Comparison of ENCODE assay signal across 39 cellular contexts in genomic region chr6:18107061-18107460, GRCh38. TPM values are rescaled to one million over a fixed set of nuclear protein-coding genes. Genes with fewer than 3 reads are reported as not detected.
"Had no signal": no experiment of that assay in that cellular context is flagged by ENCODE, and none has a peak within 500 bp of the region (broad histone marks: within the 10 kb centered on the region; RNA-seq: fewer than 3 reads in every experiment).

No MANE protein-coding gene starts in this region.

- H3K36me3 ChIP-seq: adrenal gland, ascending aorta, brain microvascular endothelial cell, breast epithelium, cardiac muscle cell had no signal

- ATAC-seq: activated naive CD4-positive, alpha-beta T cell treated with anti-CD3 and anti-CD28 coated beads, Interleukin-2, amount 50 U/mL, for 72 hours; activated naive CD8-positive, alpha-beta T cell treated with anti-CD3 and anti-CD28 coated beads, Interleukin-2, amount 50 U/mL, for 24 hours; activated T-cell treated with anti-CD3 and anti-CD28 coated beads, Interleukin-2, amount 50 U/mL, for 4 hours; activated T-cell treated with anti-CD3 and anti-CD28 coated beads, Interleukin-2, amount 50 U/mL, for 72 hours; activated T-helper 17 cell treated with anti-CD3 and anti-CD28 coated beads, Interleukin-2, amount 50 U/mL, for 72 hours; body of pancreas had no signal

- H3K4me1 Mint-ChIP-seq: activated naive CD4-positive, alpha-beta T cell treated with anti-CD3 and anti-CD28 coated beads, Interleukin-2, amount 10 ng/mL, durations not matched to agents 7 days and 5 days; activated naive CD4-positive, alpha-beta T cell treated with anti-CD3 and anti-CD28 coated beads, Interleukin-2, amount 50 U/mL, for 24 hours; activated naive CD8-positive, alpha-beta T cell treated with anti-CD3 and anti-CD28 coated beads, Interleukin-2, amount 10 ng/mL, durations not matched to agents 7 days and 5 days; activated T-helper 17 cell treated with anti-CD3 and anti-CD28 coated beads, Interleukin-2, amount 50 U/mL, for 72 hours; brain; central memory CD8-positive, alpha-beta T cell had no signal

- H3K4me3 ChIP-seq: adrenal gland, ascending aorta, body of pancreas, breast epithelium, cardiac muscle cell had no signal

- H3K4me3 Mint-ChIP-seq: activated naive CD4-positive, alpha-beta T cell treated with anti-CD3 and anti-CD28 coated beads for 36 hours; activated naive CD4-positive, alpha-beta T cell treated with anti-CD3 and anti-CD28 coated beads, Interleukin-2, amount 10 ng/mL, durations not matched to agents 7 days and 5 days; activated naive CD4-positive, alpha-beta T cell treated with anti-CD3 and anti-CD28 coated beads, Interleukin-2, amount 50 U/mL, for 24 hours; activated naive CD8-positive, alpha-beta T cell; activated naive CD8-positive, alpha-beta T cell treated with anti-CD3 and anti-CD28 coated beads for 36 hours; activated naive CD8-positive, alpha-beta T cell treated with anti-CD3 and anti-CD28 coated beads, Interleukin-2, amount 10 ng/mL, durations not matched to agents 7 days and 5 days; activated naive CD8-positive, alpha-beta T cell treated with anti-CD3 and anti-CD28 coated beads, Interleukin-2, amount 50 U/mL, for 24 hours; activated T-cell treated with anti-CD3 and anti-CD28 coated beads, Interleukin-2, amount 50 U/mL, for 24 hours; activated T-cell treated with anti-CD3 and anti-CD28 coated beads, Interleukin-2, amount 50 U/mL, for 4 hours; activated T-cell treated with anti-CD3 and anti-CD28 coated beads, Interleukin-2, amount 50 U/mL, for 72 hours; activated T-helper 1 cell treated with anti-CD3 and anti-CD28 coated beads, Interleukin-12 subunit alpha, Interleukin-12 subunit beta, Interleukin-2, Interleukin-4 antibody, amounts not matched to agents 30 ng/mL and 10 ng/mL and 1 ng/mL, durations not matched to agents 14 hours and 24 hours and 36 hours; activated T-helper 17 cell treated with anti-CD3 and anti-CD28 coated beads, Interleukin-2, amount 50 U/mL, for 72 hours; brain; central memory CD8-positive, alpha-beta T cell had no signal

- H3K9me3 ChIP-seq: adrenal gland, ascending aorta, body of pancreas had no signal

- DNase-seq: activated effector memory CD4-positive, alpha-beta T cell treated with anti-CD3 and anti-CD28 coated beads, Interleukin-2, amount 50 U/mL, for 16 hours; activated effector memory CD4-positive, alpha-beta T cell treated with Interleukin-2 at 50 U/mL for 16 hours; activated gamma-delta T cell; activated gamma-delta T cell treated with Interleukin-2 at 50 U/mL for 16 hours; activated naive CD4-positive, alpha-beta T cell; activated naive CD4-positive, alpha-beta T cell treated with anti-CD3 and anti-CD28 coated beads for 36 hours; activated naive CD4-positive, alpha-beta T cell treated with anti-CD3 and anti-CD28 coated beads, Interleukin-2, amount 10 ng/mL, durations not matched to agents 7 days and 5 days; activated naive CD4-positive, alpha-beta T cell treated with anti-CD3 and anti-CD28 coated beads, Interleukin-2, amount 50 U/mL, for 16 hours; activated naive CD4-positive, alpha-beta T cell treated with Interleukin-2 at 50 U/mL for 16 hours; activated naive CD8-positive, alpha-beta T cell treated with anti-CD3 and anti-CD28 coated beads for 36 hours; activated naive CD8-positive, alpha-beta T cell treated with anti-CD3 and anti-CD28 coated beads, Interleukin-2, amount 10 ng/mL, durations not matched to agents 7 days and 5 days; activated naive CD8-positive, alpha-beta T cell treated with anti-CD3 and anti-CD28 coated beads, Interleukin-2, amount 50 U/mL, for 24 hours; activated T-cell treated with anti-CD3 and anti-CD28 coated beads, Interleukin-2, amount 50 U/mL, for 1 hour; activated T-cell treated with anti-CD3 and anti-CD28 coated beads, Interleukin-2, amount 50 U/mL, for 24 hours; activated T-cell treated with anti-CD3 and anti-CD28 coated beads, Interleukin-2, amount 50 U/mL, for 4 hours; activated T-cell treated with anti-CD3 and anti-CD28 coated beads, Interleukin-2, amount 50 U/mL, for 48 hours; activated T-cell treated with anti-CD3 and anti-CD28 coated beads, Interleukin-2, amount 50 U/mL, for 72 hours; adrenal gland; amniotic stem cell; amygdala; anterior cingulate cortex; aorta; body of pancreas; brain microvascular endothelial cell; caudate nucleus; cerebellar nuclear complex had no signal

- H3K27ac Mint-ChIP-seq: activated naive CD4-positive, alpha-beta T cell treated with anti-CD3 and anti-CD28 coated beads for 36 hours; activated naive CD4-positive, alpha-beta T cell treated with anti-CD3 and anti-CD28 coated beads, Interleukin-2, amount 10 ng/mL, durations not matched to agents 7 days and 5 days; activated naive CD4-positive, alpha-beta T cell treated with anti-CD3 and anti-CD28 coated beads, Interleukin-2, amount 50 U/mL, for 24 hours; activated naive CD4-positive, alpha-beta T cell treated with anti-CD3 and anti-CD28 coated beads, Interleukin-2, amount 50 U/mL, for 72 hours; activated naive CD8-positive, alpha-beta T cell; activated naive CD8-positive, alpha-beta T cell treated with anti-CD3 and anti-CD28 coated beads for 36 hours; activated naive CD8-positive, alpha-beta T cell treated with anti-CD3 and anti-CD28 coated beads, Interleukin-2, amount 10 ng/mL, durations not matched to agents 7 days and 5 days; activated naive CD8-positive, alpha-beta T cell treated with anti-CD3 and anti-CD28 coated beads, Interleukin-2, amount 50 U/mL, for 24 hours; activated T-cell treated with anti-CD3 and anti-CD28 coated beads, Interleukin-2, amount 50 U/mL, for 24 hours; activated T-cell treated with anti-CD3 and anti-CD28 coated beads, Interleukin-2, amount 50 U/mL, for 72 hours; activated T-helper 1 cell treated with anti-CD3 and anti-CD28 coated beads, Interleukin-12 subunit alpha, Interleukin-12 subunit beta, Interleukin-2, Interleukin-4 antibody, amounts not matched to agents 30 ng/mL and 10 ng/mL and 1 ng/mL, durations not matched to agents 14 hours and 24 hours and 36 hours; activated T-helper 17 cell treated with anti-CD3 and anti-CD28 coated beads, Interleukin-2, amount 50 U/mL, for 72 hours; activated T-helper 2 cell treated with anti-CD3 and anti-CD28 coated beads, Interferon-gamma antibody, Interleukin-2, Interleukin-4, amounts not matched to agents 10 μg/mL and 5 μg/mL and 100 μg/mL, durations not matched to agents 14 hours and 24 hours and 36 hours; brain had no signal

- H3K27me3 ChIP-seq: adrenal gland, ascending aorta, body of pancreas, brain microvascular endothelial cell, breast epithelium, cardiac muscle cell had no signal

- H3K36me3 Mint-ChIP-seq: activated naive CD4-positive, alpha-beta T cell treated with anti-CD3 and anti-CD28 coated beads, Interleukin-2, amount 10 ng/mL, durations not matched to agents 7 days and 5 days; brain had no signal

- H3K27ac ChIP-seq: adrenal gland, ascending aorta, body of pancreas, brain microvascular endothelial cell, breast epithelium, cardiac muscle cell had no signal

- H3K4me1 ChIP-seq: adrenal gland, ascending aorta, body of pancreas, breast epithelium had no signal

- FAIRE-seq: astrocyte, bronchial epithelial cell had no signal

- H3K9me3 Mint-ChIP-seq: activated T-helper 17 cell treated with anti-CD3 and anti-CD28 coated beads, Interleukin-2, amount 50 U/mL, for 72 hours had no signal

RNA-seq across cellular contexts. Expression of gene NHLRC1, which starts 15.4 kb away (rescaled TPM):
- total RNA-seq: activated naive CD4-positive, alpha-beta T cell treated with anti-CD3 and anti-CD28 coated beads, Interleukin-2, amount 50 U/mL, for 72 hours; activated T-helper 17 cell treated with anti-CD3 and anti-CD28 coated beads, Interleukin-2, amount 50 U/mL, for 72 hours; astrocyte had no signal
